ENCODE assay signal across 15 cellular contexts in genomic region chr1:11990303-11991032, GRCh38. TPM values are rescaled to one million over a fixed set of nuclear protein-coding genes. Genes with fewer than 3 reads are reported as not detected.
DNase-seq lines count a peak whose midpoint lies in the region; ATAC-seq and TF ChIP-seq lines count a peak whose summit lies in the region.
"Had no signal": no experiment of that assay in that cellular context is flagged by ENCODE, and none has a peak within 500 bp of the region (broad histone marks: within the 10 kb centered on the region; RNA-seq: fewer than 3 reads in every experiment).

No MANE protein-coding gene starts in this region.

- no peaks in the 10 kb centered on the region for H4K20me1 ChIP-seq in PC-9 (ENCODE audit: insufficient read depth)

- 0 out of 2 replicates have a peak, but pooled peaks cover 4% of the 10 kb centered on the region for H3K36me3 ChIP-seq in PC-9 (ENCODE audit: low read depth)

- H3K4me2 ChIP-seq in PC-9, result no peak overlapping the region

- peaks cover 56% of the 10 kb centered on the region for H3K36me3 Mint-ChIP-seq in Calu3 (ENCODE audit: insufficient read depth, unreplicated experiment)

- intact Hi-C loops in Calu3 (cut with micrococcal nuclease; ENCODE audit: unreplicated experiment), result no loop called here
- intact Hi-C loops in PC-9 (cut with micrococcal nuclease; ENCODE audit: unreplicated experiment), result no loop called here
- intact Hi-C loops in Right ventricle myocardium superior (cut with DNase I), result no loop called here

- no peak overlapping the region for H3K4me3 ChIP-seq in PC-9
- H3K4me3 ChIP-seq: tibial artery had no signal

- H3K9me2 ChIP-seq in PC-9 (ENCODE audit: insufficient read depth), result no peaks in the 10 kb centered on the region

- peak overlapping the region; percentile 68 for H3K27ac ChIP-seq in PC-9
- H3K27ac ChIP-seq: tibial artery had no signal

- DNase-seq in Calu3, result peak; percentile 71
- peak in 1 of 2 experiments; percentile 37 for DNase-seq in PC-9
- DNase-seq in Right ventricle myocardium superior, result peak; percentile 72
- no peak for DNase-seq in omental fat pad (ENCODE audit: low spot score)
- DNase-seq in epidermal melanocyte (ENCODE audit: insufficient read length, low spot score), result no peak
- DNase-seq: activated T-cell treated with anti-CD3 and anti-CD28 coated beads for 4 hours, C1 segment of cervical spinal cord, mammary epithelial cell, NCI-H2107, OCI-M1, tibial artery had no signal

- H3K79me2 ChIP-seq in PC-9 (ENCODE audit: low read depth), result 0 out of 2 replicates have a peak, but pooled peaks cover 3% of the 10 kb centered on the region

- H3K27me3 ChIP-seq in PC-9 (ENCODE audit: insufficient read depth, low read depth), result no peaks in the 10 kb centered on the region
- H3K27me3 ChIP-seq: tibial artery had no signal

- TF ChIP-seq CTCF in Calu3 (IDR thresholded peaks at IDR 0.05; ENCODE audit: unreplicated experiment) (no peak), PC-9 (conservative IDR thresholded peaks at IDR 0.05) (no peak), omental fat pad (IDR thresholded peaks at IDR 0.05) (no peak)

- H2AFZ ChIP-seq in PC-9, result no peak overlapping the region

- POLR2A ChIA-PET in PC-9 (lab: Charles Lee; ENCODE audit: unreplicated experiment), result interaction anchor here (0.6 to 0.7 kb wide), 3 partner anchors 9 to 1389 kb away, joined by 4 to 9 read pairs (median 5); no protein-coding TSS in a partner anchor

- peaks cover 9% of the 10 kb centered on the region; the same call in 1 of the 2 replicates for H3K4me1 ChIP-seq in PC-9 (replicated peaks; ENCODE audit: insufficient read depth)
- H3K4me1 ChIP-seq: tibial artery had no signal

- H3K4me1 Mint-ChIP-seq in Calu3 (ENCODE audit: low read depth, unreplicated experiment), result peaks cover 29% of the 10 kb centered on the region

- H3K27ac Mint-ChIP-seq in Calu3 (ENCODE audit: unreplicated experiment), result peak overlapping the region; percentile 100

- CTCF ChIA-PET in Calu3 (lab: Charles Lee) (interaction anchor here (0.6 to 1.8 kb wide), 5 partner anchors 9 to 745 kb away, joined by 3 to 7 read pairs (median 4); partner anchors contain the start of genes MFN2 and MIIP), PC-9 (lab: Charles Lee) (interaction anchor here (0.8 kb wide), 1 partner anchor 11 kb away, joined by 3 read pairs; no protein-coding TSS in a partner anchor)

- no peaks in the 10 kb centered on the region for H3F3A ChIP-seq in PC-9 (ENCODE audit: insufficient read depth, low read depth)

- no peaks in the 10 kb centered on the region for H3K9me3 Mint-ChIP-seq in Calu3 (ENCODE audit: low read depth, unreplicated experiment)

- no peaks in the 10 kb centered on the region for H3K27me3 Mint-ChIP-seq in Calu3 (ENCODE audit: unreplicated experiment)
- H3K27me3 Mint-ChIP-seq: progenitor cell of endocrine pancreas had no signal

- BruUV-seq in Calu3 (replicated peaks; lab: Mats Ljungman, UMichigan) (TSS peak; percentile 85), PC-9 (replicated peaks; lab: Mats Ljungman, UMichigan) (no TSS peak)

- H3K4me3 Mint-ChIP-seq in Calu3 (ENCODE audit: low read depth, unreplicated experiment), result peak overlapping the region; percentile 63

- ATAC-seq in Right ventricle myocardium superior (ENCODE audit: poor library complexity), result peak; percentile 87
- peak; percentile 27 for ATAC-seq in omental fat pad (ENCODE audit: low FRiP score)
- ATAC-seq in HG03108 (IDR thresholded peaks at IDR 0.05; ENCODE audit: unreplicated experiment), result no peak
- no peak for ATAC-seq in GM21360 (IDR thresholded peaks at IDR 0.05; ENCODE audit: unreplicated experiment)
- no peak for ATAC-seq in HG03565 (IDR thresholded peaks at IDR 0.05; ENCODE audit: unreplicated experiment)

- H3K9me3 ChIP-seq in PC-9 (ENCODE audit: insufficient read depth, low read depth), result no peaks in the 10 kb centered on the region
- H3K9me3 ChIP-seq: tibial artery had no signal

RNA-seq across cellular contexts. Expression of gene MFN2, which starts 10.2 kb away (rescaled TPM):
- 61.8 and 66.5 TPM in 2 replicates for total RNA-seq in Calu3 (2022)
- 54.2 and 72.6 TPM in 2 replicates for total RNA-seq in PC-9 (2021)
- total RNA-seq in Right ventricle myocardium superior, result 648 TPM
- 10 to 100 TPM; 66.4 to 74.8 (median 70.0) TPM for total RNA-seq in omental fat pad

RNA-seq across cellular contexts. Expression of gene MIIP, which starts 28.8 kb away (rescaled TPM):
- total RNA-seq in Calu3 (2022) (23.4 and 28.8 TPM in 2 replicates), PC-9 (2021) (25.9 and 28.3 TPM in 2 replicates), Right ventricle myocardium superior (14.6 TPM), omental fat pad (10 to 100 TPM; 25.9 to 40.6 (median 33.9) TPM)

RNA-seq across cellular contexts. Expression of gene PLOD1, which starts 56.0 kb away (rescaled TPM):
- total RNA-seq in Calu3 (2022), result 77.2 and 80.2 TPM in 2 replicates
- 64.1 and 65.0 TPM in 2 replicates for total RNA-seq in PC-9 (2021)
- 66.1 TPM for total RNA-seq in Right ventricle myocardium superior
- total RNA-seq in omental fat pad, result 100 to 1,000 TPM in 1 of 4 donors, 10 to 100 TPM in 3; 60.8 to 142 (median 69.0) TPM

Comparison
In these comparisons a context has a peak if more than half of its experiments do, and no peak if none do; other contexts are left out.
1. DNase-seq: peak in Calu3 (single experiment) and Right ventricle myocardium superior (single experiment); none in omental fat pad (single experiment) and epidermal melanocyte (single experiment).
2. ATAC-seq: peak in Right ventricle myocardium superior (single experiment) and omental fat pad (single experiment); none in HG03108 (single experiment), GM21360 (single experiment) and HG03565 (single experiment).